ENCODE assay signal across 8 cellular contexts in genomic region chr10:132248455-132249231, GRCh38. TPM values are rescaled to one million over a fixed set of nuclear protein-coding genes. Genes with fewer than 3 reads are reported as not detected.
DNase-seq lines count a peak whose midpoint lies in the region; ATAC-seq and TF ChIP-seq lines count a peak whose summit lies in the region.

No MANE protein-coding gene starts in this region.

- H3K27me3 Mint-ChIP-seq in CD4-positive, CD25-positive, alpha-beta regulatory T cell, result no peaks in the 10 kb centered on the region
- H3K27me3 Mint-ChIP-seq in IgD-negative memory B cell (no peaks in the 10 kb centered on the region), neural crest cell (ENCODE audit: low read depth) (no peaks in the 10 kb centered on the region)

- H3K27ac ChIP-seq in CD4-positive, CD25-positive, alpha-beta regulatory T cell (ENCODE audit: insufficient read depth, low read length, poor library complexity, severe bottlenecking), result no peak overlapping the region
- no peak overlapping the region for H3K27ac ChIP-seq in upper lobe of right lung

- peaks cover 0 to 1% (median 0%) of the 10 kb centered on the region in 7 donors for H3K9me3 Mint-ChIP-seq in CD4-positive, CD25-positive, alpha-beta regulatory T cell
- no peaks in the 10 kb centered on the region for H3K9me3 Mint-ChIP-seq in IgD-negative memory B cell
- H3K9me3 Mint-ChIP-seq in neural crest cell, result no peaks in the 10 kb centered on the region

- intact Hi-C loops in upper lobe of right lung (cut with DNase I), result no loop called here

- no peaks in the 10 kb centered on the region for H3K27me3 ChIP-seq in CD4-positive, CD25-positive, alpha-beta regulatory T cell (ENCODE audit: control insufficient read depth, insufficient read depth, low read length)
- no peaks in the 10 kb centered on the region for H3K27me3 ChIP-seq in upper lobe of right lung

- peaks cover 0 to 3% (median under 1%) of the 10 kb centered on the region in 4 donors for H3K4me1 Mint-ChIP-seq in CD4-positive, CD25-positive, alpha-beta regulatory T cell
- H3K4me1 Mint-ChIP-seq in IgD-negative memory B cell (no peaks in the 10 kb centered on the region), neural crest cell (peaks cover 9% of the 10 kb centered on the region)

- H3K27ac Mint-ChIP-seq in CD4-positive, CD25-positive, alpha-beta regulatory T cell, result no peak overlapping the region
- H3K27ac Mint-ChIP-seq in IgD-negative memory B cell (no peak overlapping the region), neural crest cell (ENCODE audit: unreplicated experiment) (no peak overlapping the region)

- peak; percentile 37 to 43 for ATAC-seq in CD4-positive, CD25-positive, alpha-beta regulatory T cell (ENCODE audit: low read depth in 2 of 2)
- ATAC-seq in upper lobe of right lung (peak; percentile 68), GM19463 (IDR thresholded peaks at IDR 0.05; ENCODE audit: unreplicated experiment) (no peak)

- peak overlapping the region in 2 of 4 donors; percentile 17 to 41 for H3K4me3 Mint-ChIP-seq in CD4-positive, CD25-positive, alpha-beta regulatory T cell
- peak overlapping the region in 3 of 4 donors; percentile 8 to 45 (median 28) for H3K4me3 Mint-ChIP-seq in IgD-negative memory B cell
- peak overlapping the region; percentile 69 for H3K4me3 Mint-ChIP-seq in neural crest cell

- no peak for TF ChIP-seq CTCF in neural crest cell (conservative IDR thresholded peaks at IDR 0.05)
- no peak for TF ChIP-seq CTCF in upper lobe of right lung (IDR thresholded peaks at IDR 0.05)

- H3K4me1 ChIP-seq in CD4-positive, CD25-positive, alpha-beta regulatory T cell (ENCODE audit: control insufficient read depth, insufficient read depth, low read length, poor library complexity, severe bottlenecking), result no peaks in the 10 kb centered on the region
- H3K4me1 ChIP-seq in upper lobe of right lung, result peaks cover 3% of the 10 kb centered on the region

- no peaks in the 10 kb centered on the region for H3K36me3 Mint-ChIP-seq in CD4-positive, CD25-positive, alpha-beta regulatory T cell
- H3K36me3 Mint-ChIP-seq in IgD-negative memory B cell, result peaks cover 3% of the 10 kb centered on the region
- no peaks in the 10 kb centered on the region for H3K36me3 Mint-ChIP-seq in neural crest cell (ENCODE audit: low read depth)

- no peaks in the 10 kb centered on the region for H3K9me3 ChIP-seq in CD4-positive, CD25-positive, alpha-beta regulatory T cell (ENCODE audit: control insufficient read depth in 2 of 2, low read length in 2 of 2)
- no peaks in the 10 kb centered on the region for H3K9me3 ChIP-seq in upper lobe of right lung

- no peak overlapping the region for H3K4me3 ChIP-seq in CD4-positive, CD25-positive, alpha-beta regulatory T cell (ENCODE audit: low read depth, low read length)
- H3K4me3 ChIP-seq in upper lobe of right lung, result peak overlapping the region; percentile 21

- no peaks in the 10 kb centered on the region for H3K36me3 ChIP-seq in CD4-positive, CD25-positive, alpha-beta regulatory T cell (ENCODE audit: control insufficient read depth, insufficient read depth, low read length)
- no peaks in the 10 kb centered on the region for H3K36me3 ChIP-seq in upper lobe of right lung

- DNase-seq in CD4-positive, CD25-positive, alpha-beta regulatory T cell, result peak; percentile 30 to 44 (median 31)
- peak; percentile 37 for DNase-seq in activated CD4-positive, CD25-positive, alpha-beta regulatory T cell treated with anti-CD3 and anti-CD28 coated beads, Interleukin-2, amount 50 U/mL, for 16 hours (ENCODE audit: low read depth, low spot score)
- peak; percentile 84 for DNase-seq in ecto neural progenitor cell (ENCODE audit: low spot score)
- peak; percentile 70 for DNase-seq in neural crest cell (ENCODE audit: low read depth, low spot score)
- peak; percentile 80 for DNase-seq in upper lobe of right lung
- DNase-seq in occipital lobe (lab: John Stamatoyannopoulos, UW), result no peak

RNA-seq across cellular contexts. Expression of gene STK32C, which starts 59.1 kb away (rescaled TPM):
- total RNA-seq in CD4-positive, CD25-positive, alpha-beta regulatory T cell, result 6.6 TPM
- 1 to 10 TPM; 3.5 to 7.0 (median 6.5) TPM for polyA plus RNA-seq in CD4-positive, CD25-positive, alpha-beta regulatory T cell
- polyA plus RNA-seq in IgD-negative memory B cell, result 4.0 TPM
- total RNA-seq in neural crest cell, result 19.6 and 21.9 TPM in 2 replicates
- total RNA-seq in upper lobe of right lung, result 13.2 TPM
- 21.5 TPM for total RNA-seq in occipital lobe
